Comparison of ENCODE assay signal across 18 cellular contexts in the genomic region with DNA sequence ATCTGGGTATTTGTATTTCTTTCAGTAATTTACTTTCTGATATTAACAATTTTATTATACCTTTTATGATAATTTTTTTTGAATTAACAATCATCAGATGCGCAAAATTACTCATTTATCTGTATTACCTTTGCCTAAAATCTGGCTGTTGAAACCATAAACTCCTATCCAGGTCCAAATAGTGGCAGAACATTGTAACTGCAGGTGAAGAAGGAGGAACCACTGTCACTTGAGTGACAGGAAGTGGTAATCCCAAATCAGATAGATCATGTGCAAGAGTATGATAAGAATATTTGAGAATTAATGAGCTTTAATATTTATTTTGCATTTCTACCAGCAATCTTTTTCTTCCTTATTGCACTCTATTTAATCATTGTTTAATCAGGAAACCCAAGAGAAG.
DNase-seq lines count a peak whose midpoint lies in the region; ATAC-seq and TF ChIP-seq lines count a peak whose summit lies in the region.
"Had no signal": no experiment of that assay in that cellular context is flagged by ENCODE, and none has a peak within 500 bp of the region (broad histone marks: within the 10 kb centered on the region; RNA-seq: fewer than 3 reads in every experiment).

No MANE protein-coding gene starts in this region.

- BruUV-seq in MCF 10A (replicated peaks; lab: Mats Ljungman, UMichigan) (no TSS peak), mammary epithelial cell (replicated peaks; lab: Mats Ljungman, UMichigan) (no TSS peak)

- 73% methylated on average over 1 of the region's 1 CpG for WGBS in mammary epithelial cell (ENCODE audit: low coverage, missing lambda C conversion rate)

- no peak overlapping the region for H3K9ac ChIP-seq in mammary epithelial cell (ENCODE audit: insufficient read depth, low read length)

- CTCF ChIA-PET in MCF 10A (lab: Yijun Ruan, JAX) (interaction anchor here (1.5 kb wide), 1 partner anchor 301 kb away, joined by 4 read pairs; no protein-coding TSS in a partner anchor), mammary epithelial cell (lab: Charles Lee; ENCODE audit: low non-redundant PET) (no interaction called here)

- H3K27ac ChIP-seq in mammary epithelial cell (ENCODE audit: insufficient read depth, low read depth, low read length) = no peak overlapping the region
- H3K27ac ChIP-seq: left ventricle myocardium inferior, psoas muscle had no signal

- H3K9me3 Mint-ChIP-seq in MCF 10A (ENCODE audit: unreplicated experiment) = no peaks in the 10 kb centered on the region
- H3K9me3 Mint-ChIP-seq in endothelial cell (ENCODE audit: unreplicated experiment) = no peaks in the 10 kb centered on the region
- H3K9me3 Mint-ChIP-seq: activated CD4-positive, alpha-beta memory T cell treated with anti-CD3 and anti-CD28 coated beads, Interleukin-2, amount 10 ng/mL, durations not matched to agents 7 days and 5 days; activated naive CD4-positive, alpha-beta T cell treated with anti-CD3 and anti-CD28 coated beads for 36 hours had no signal

- H3K27ac Mint-ChIP-seq in MCF 10A (ENCODE audit: low read depth, unreplicated experiment) (no peak overlapping the region), endothelial cell (ENCODE audit: unreplicated experiment) (no peak overlapping the region)
- H3K27ac Mint-ChIP-seq: activated CD4-positive, alpha-beta memory T cell treated with anti-CD3 and anti-CD28 coated beads, Interleukin-2, amount 10 ng/mL, durations not matched to agents 7 days and 5 days; activated naive CD4-positive, alpha-beta T cell treated with anti-CD3 and anti-CD28 coated beads for 36 hours; CD4-positive, alpha-beta memory T cell had no signal

- H3K4me3 Mint-ChIP-seq in MCF 10A (ENCODE audit: unreplicated experiment) (no peak overlapping the region), endothelial cell (ENCODE audit: unreplicated experiment) (no peak overlapping the region)
- H3K4me3 Mint-ChIP-seq: activated CD4-positive, alpha-beta memory T cell treated with anti-CD3 and anti-CD28 coated beads, Interleukin-2, amount 10 ng/mL, durations not matched to agents 7 days and 5 days; activated naive CD4-positive, alpha-beta T cell treated with anti-CD3 and anti-CD28 coated beads for 36 hours; CD4-positive, alpha-beta memory T cell had no signal

- H3K27me3 Mint-ChIP-seq in MCF 10A (ENCODE audit: insufficient read depth, unreplicated experiment) = no peaks in the 10 kb centered on the region
- peaks cover 1% of the 10 kb centered on the region for H3K27me3 Mint-ChIP-seq in endothelial cell (ENCODE audit: unreplicated experiment)
- H3K27me3 Mint-ChIP-seq: activated CD4-positive, alpha-beta memory T cell treated with anti-CD3 and anti-CD28 coated beads, Interleukin-2, amount 10 ng/mL, durations not matched to agents 7 days and 5 days had no signal

- H2AFZ ChIP-seq in mammary epithelial cell (ENCODE audit: low read depth, low read length) = no peak overlapping the region

- H3K4me3 ChIP-seq in mammary epithelial cell (replicated peaks in 1 of 3; ENCODE audit: insufficient read depth in 1 of 3, low read depth in 2 of 3, low read length in 3 of 3) = no peak overlapping the region
- H3K4me3 ChIP-seq: left ventricle myocardium inferior, psoas muscle, smooth muscle cell had no signal

- H3K4me1 ChIP-seq in mammary epithelial cell (ENCODE audit: insufficient read depth, low read length) = no peaks in the 10 kb centered on the region
- H3K4me1 ChIP-seq: left ventricle myocardium inferior, psoas muscle had no signal

- H3K79me2 ChIP-seq in mammary epithelial cell (ENCODE audit: insufficient read depth, low read length) = no peaks in the 10 kb centered on the region

- H3K36me3 ChIP-seq in mammary epithelial cell (ENCODE audit: insufficient read depth, low read length) = no peaks in the 10 kb centered on the region
- H3K36me3 ChIP-seq: left ventricle myocardium inferior had no signal

- no peaks in the 10 kb centered on the region for H3K4me1 Mint-ChIP-seq in MCF 10A (ENCODE audit: insufficient read depth, unreplicated experiment)
- no peaks in the 10 kb centered on the region for H3K4me1 Mint-ChIP-seq in endothelial cell (ENCODE audit: unreplicated experiment)
- H3K4me1 Mint-ChIP-seq: activated CD4-positive, alpha-beta memory T cell treated with anti-CD3 and anti-CD28 coated beads, Interleukin-2, amount 10 ng/mL, durations not matched to agents 7 days and 5 days; CD4-positive, alpha-beta memory T cell had no signal

- no peaks in the 10 kb centered on the region for H4K20me1 ChIP-seq in mammary epithelial cell (ENCODE audit: insufficient read depth, low read length)

- dilution Hi-C loops in mammary epithelial cell (cut with HindIII; ENCODE audit: low sequenced_read_pairs) = no loop called here

- H3K36me3 Mint-ChIP-seq in MCF 10A (ENCODE audit: insufficient read depth, unreplicated experiment) (no peaks in the 10 kb centered on the region), endothelial cell (ENCODE audit: low read depth, unreplicated experiment) (no peaks in the 10 kb centered on the region)
- H3K36me3 Mint-ChIP-seq: CD4-positive, alpha-beta memory T cell had no signal

- intact Hi-C loops in MCF 10A (cut with micrococcal nuclease) = no loop called here
- intact Hi-C loops in mammary epithelial cell (cut with micrococcal nuclease) = loop anchor here (5.0 kb wide), 1 partner anchor 300 kb away; no protein-coding TSS in a partner anchor

- TF ChIP-seq CTCF in MCF 10A (IDR thresholded peaks at IDR 0.05; ENCODE audit: unreplicated experiment) = no peak
- TF ChIP-seq CTCF in mammary epithelial cell (conservative IDR thresholded peaks at IDR 0.05 in 1 of 2, IDR thresholded peaks at IDR 0.05 in 1 of 2; ENCODE audit: extremely low read depth in 1 of 2, insufficient read depth in 1 of 2, low read depth in 1 of 2, low read length in 2 of 2) = peak in 1 of 2 donors; percentile 19
- TF ChIP-seq CTCF in endothelial cell (IDR thresholded peaks at IDR 0.05; ENCODE audit: unreplicated experiment) = peak; percentile 48
- TF ChIP-seq CTCF in GM13976 (IDR thresholded peaks at IDR 0.05; ENCODE audit: borderline replicate concordance, control extremely low read depth, extremely low read depth, insufficient read depth, missing control alignments) = no peak

- ATAC-seq in GM21786 (IDR thresholded peaks at IDR 0.05; ENCODE audit: unreplicated experiment) (no peak), GM21515 (IDR thresholded peaks at IDR 0.05; ENCODE audit: unreplicated experiment) (no peak)
- ATAC-seq: psoas muscle had no signal

- no peak overlapping the region for H3K4me2 ChIP-seq in mammary epithelial cell (ENCODE audit: insufficient read depth, low read depth, low read length)
- H3K4me2 ChIP-seq: smooth muscle cell had no signal

- H3K27me3 ChIP-seq in mammary epithelial cell (ENCODE audit: insufficient read depth, low read length) = no peaks in the 10 kb centered on the region

- in situ Hi-C loops in mammary epithelial cell (cut with MboI; ENCODE audit: low sequenced_read_pairs in 2 of 2) (no loop called here), GM13976 (cut with MboI; ENCODE audit: low sequenced_read_pairs, unreplicated experiment) (no loop called here)

- H3K9me3 ChIP-seq in mammary epithelial cell (replicated peaks; ENCODE audit: insufficient read depth, low read length) = no peaks in the 10 kb centered on the region
- H3K9me3 ChIP-seq: psoas muscle had no signal

- POLR2A ChIA-PET in MCF 10A (lab: Yijun Ruan, JAX) = no interaction called here

- DNase-seq in MCF 10A (ENCODE audit: unreplicated experiment) (peak; percentile 14), mammary epithelial cell (no peak), NAMALWA (ENCODE audit: low spot score) (peak; percentile 48), endothelial cell (ENCODE audit: low spot score) (no peak), GM13976 (ENCODE audit: low spot score) (no peak)
- no peak for DNase-seq in activated CD4-positive, alpha-beta T cell treated with anti-CD3 and anti-CD28 coated beads for 48 hours
- DNase-seq: activated CD4-positive, alpha-beta memory T cell treated with anti-CD3 and anti-CD28 coated beads, Interleukin-2, amount 10 ng/mL, durations not matched to agents 7 days and 5 days; activated naive CD4-positive, alpha-beta T cell treated with anti-CD3 and anti-CD28 coated beads for 36 hours; activated T-cell treated with anti-CD3 and anti-CD28 coated beads, Interleukin-2, amount 50 U/mL, for 1 hour; CD4-positive, alpha-beta memory T cell; effector CD4-positive, alpha-beta T cell; left ventricle myocardium inferior; NCI-H1694 treated with DMSO at 0.1 percent for 48 hours; psoas muscle; stimulated activated CD4-positive, alpha-beta T cell treated with anti-CD3 and anti-CD28 coated beads, Interleukin-4, amount 100 ng/mL, for 24 hours had no signal

Comparison
In these comparisons a context has a peak if more than half of its experiments do, and no peak if none do; other contexts are left out.
1. DNase-seq: peak in MCF 10A (single experiment) and NAMALWA (single experiment); none in mammary epithelial cell (single experiment), endothelial cell (single experiment), activated CD4-positive, alpha-beta T cell treated with anti-CD3 and anti-CD28 coated beads for 48 hours (single experiment) and GM13976 (single experiment).